28 cellular contexts compared by ENCODE assay signal in the genomic region with DNA sequence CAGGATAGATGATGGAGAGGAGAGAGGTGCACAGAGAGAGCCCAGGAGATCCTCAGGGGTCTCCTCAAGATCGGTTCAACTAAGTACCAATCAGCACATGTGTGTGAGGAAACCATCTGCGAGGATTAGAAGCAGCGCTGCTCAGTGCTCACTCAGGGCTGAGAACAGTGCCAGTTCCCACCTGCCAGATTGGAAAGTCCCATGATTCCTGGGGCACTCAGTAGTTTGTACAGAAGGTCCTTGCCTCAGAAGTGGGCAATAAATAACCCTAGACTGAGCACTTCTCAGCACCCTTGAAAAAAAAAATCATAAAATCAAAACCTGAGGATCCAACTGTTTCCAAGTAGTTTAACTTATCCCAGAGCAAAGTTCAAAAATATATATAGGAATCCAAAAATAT. TPM values are rescaled to one million over a fixed set of nuclear protein-coding genes. Genes with fewer than 3 reads are reported as not detected.
"Had no signal": no experiment of that assay in that cellular context is flagged by ENCODE, and none has a peak within 500 bp of the region (broad histone marks: within the 10 kb centered on the region; RNA-seq: fewer than 3 reads in every experiment).

No MANE protein-coding gene starts in this region.

- H3K36me3 ChIP-seq: adrenal gland, left ventricle myocardium inferior, ovary, tibial artery had no signal

- H3K9me3 Mint-ChIP-seq: nephron progenitor cell; stimulated activated naive CD8-positive, alpha-beta T cell treated with anti-CD3 and anti-CD28 coated beads, Interleukin-15, Interleukin-2, amounts not matched to agents 100 ng/mL and 50 ng/mL, for 24 hours; T-helper 1 cell treated with Interleukin-12 subunit alpha and Interleukin-12 subunit beta and Interleukin-4 antibody, amounts not matched to agents 30 μg/mL and 1 μg/mL, for 36 hours had no signal

- H3K27ac Mint-ChIP-seq: activated naive CD8-positive, alpha-beta T cell; nephron progenitor cell; progenitor cell of endocrine pancreas; stimulated activated naive CD8-positive, alpha-beta T cell treated with anti-CD3 and anti-CD28 coated beads, Interleukin-15, Interleukin-2, amounts not matched to agents 100 ng/mL and 50 ng/mL, for 24 hours; T-helper 1 cell treated with Interleukin-12 subunit alpha and Interleukin-12 subunit beta and Interleukin-4 antibody, amounts not matched to agents 30 μg/mL and 1 μg/mL, for 36 hours had no signal

- DNase-seq: activated CD4-positive, alpha-beta T cell treated with anti-CD3 and anti-CD28 coated beads for 48 hours; activated CD4-positive, alpha-beta T cell treated with anti-CD3 and anti-CD28 coated beads, Interleukin-2, amount 50 U/mL, for 48 hours; activated CD8-positive, alpha-beta memory T cell treated with anti-CD3 and anti-CD28 coated beads for 24 hours; activated effector memory CD4-positive, alpha-beta T cell treated with Interleukin-2 at 50 U/mL for 16 hours; activated naive CD4-positive, alpha-beta T cell treated with Interleukin-2 at 50 U/mL for 16 hours; adrenal gland; aorta; body of pancreas; foreskin keratinocyte; left ventricle myocardium inferior; nephron progenitor cell; ovary; retina; stimulated activated CD4-positive, alpha-beta T cell treated with anti-CD3 and anti-CD28 coated beads, Interleukin-12 subunit alpha, Interleukin-12 subunit beta, amount 100 ng/mL, for 4 hours; stimulated activated CD4-positive, alpha-beta T cell treated with anti-CD3 and anti-CD28 coated beads, Interleukin-4, amount 100 ng/mL, for 1 hour; T-helper 9 cell; tibial artery had no signal

- H3K9me3 ChIP-seq: adrenal gland, body of pancreas, left ventricle myocardium inferior, ovary, tibial artery had no signal

- H3K4me1 ChIP-seq: body of pancreas, left ventricle myocardium inferior, tibial artery had no signal

- H3K4me3 ChIP-seq: adrenal gland, body of pancreas, left ventricle myocardium inferior, ovary, skin epidermis, tibial artery had no signal

- H3K27ac ChIP-seq: adrenal gland, body of pancreas, foreskin keratinocyte, left ventricle myocardium inferior, ovary, skin epidermis, tibial artery, VCaP had no signal

- ATAC-seq: activated CD4-positive, CD25-positive, alpha-beta regulatory T cell treated with anti-CD3 and anti-CD28 coated beads, Interleukin-2, amount 50 U/mL, for 24 hours; body of pancreas; foreskin keratinocyte; sciatic nerve had no signal

- H3K27me3 ChIP-seq: adrenal gland, body of pancreas, foreskin keratinocyte, ovary, tibial artery had no signal

- H3K4me1 Mint-ChIP-seq: nephron progenitor cell had no signal

- H3K27me3 Mint-ChIP-seq: activated naive CD8-positive, alpha-beta T cell had no signal

- H3K4me3 Mint-ChIP-seq: activated naive CD8-positive, alpha-beta T cell; nephron progenitor cell; stimulated activated naive CD8-positive, alpha-beta T cell treated with anti-CD3 and anti-CD28 coated beads, Interleukin-15, Interleukin-2, amounts not matched to agents 100 ng/mL and 50 ng/mL, for 24 hours; T-helper 1 cell treated with Interleukin-12 subunit alpha and Interleukin-12 subunit beta and Interleukin-4 antibody, amounts not matched to agents 30 μg/mL and 1 μg/mL, for 36 hours had no signal

RNA-seq across cellular contexts. Expression of a gene that starts 59.7 kb away (rescaled TPM):
- total RNA-seq: body of pancreas, dermis microvascular lymphatic vessel endothelial cell, glomerular endothelial cell, left ventricle myocardium inferior, lung microvascular endothelial cell had no signal
- polyA plus RNA-seq: aorta had no signal
